14 cellular contexts compared by ENCODE assay signal in genomic region chr1:27548136-27548853, GRCh38.
"Had no signal": no experiment of that assay in that cellular context is flagged by ENCODE, and none has a peak within 500 bp of the region (broad histone marks: within the 10 kb centered on the region; RNA-seq: fewer than 3 reads in every experiment).

No MANE protein-coding gene starts in this region.

- H3K27me3 ChIP-seq: thyroid gland had no signal

- H3K9me3 Mint-ChIP-seq: activated naive CD8-positive, alpha-beta T cell treated with anti-CD3 and anti-CD28 coated beads, Interleukin-2, amount 10 ng/mL, durations not matched to agents 7 days and 5 days; immature natural killer cell; nephron; T-cell had no signal

- H3K36me3 Mint-ChIP-seq: activated naive CD8-positive, alpha-beta T cell treated with anti-CD3 and anti-CD28 coated beads, Interleukin-2, amount 10 ng/mL, durations not matched to agents 7 days and 5 days had no signal

- DNase-seq: activated CD4-positive, alpha-beta T cell treated with anti-CD3 and anti-CD28 coated beads for 4 hours; activated CD8-positive, alpha-beta memory T cell treated with anti-CD3 and anti-CD28 coated beads, Interleukin-2, amount 50 U/mL, for 48 hours; activated CD8-positive, alpha-beta T cell treated with anti-CD3 and anti-CD28 coated beads, Interleukin-2, amount 10 ng/mL, durations not matched to agents 7 days and 5 days; activated naive CD8-positive, alpha-beta T cell treated with anti-CD3 and anti-CD28 coated beads, Interleukin-2, amount 10 ng/mL, durations not matched to agents 7 days and 5 days; effector CD8-positive, alpha-beta T cell; immature natural killer cell; mesendoderm; stimulated activated CD4-positive, alpha-beta T cell treated with anti-CD3 and anti-CD28 coated beads, Interleukin-4, amount 100 ng/mL, for 4 hours; T-cell; T1000; thyroid gland had no signal

- H3K27ac ChIP-seq: SK-N-MC had no signal

- H3K4me3 ChIP-seq: coronary artery, SK-N-MC, thyroid gland had no signal

- H3K4me3 Mint-ChIP-seq: activated CD8-positive, alpha-beta T cell treated with anti-CD3 and anti-CD28 coated beads, Interleukin-2, amount 10 ng/mL, durations not matched to agents 7 days and 5 days; activated naive CD8-positive, alpha-beta T cell treated with anti-CD3 and anti-CD28 coated beads, Interleukin-2, amount 10 ng/mL, durations not matched to agents 7 days and 5 days; immature natural killer cell; nephron; T-cell had no signal

- H3K27ac Mint-ChIP-seq: activated CD8-positive, alpha-beta T cell treated with anti-CD3 and anti-CD28 coated beads, Interleukin-2, amount 10 ng/mL, durations not matched to agents 7 days and 5 days; activated naive CD8-positive, alpha-beta T cell treated with anti-CD3 and anti-CD28 coated beads, Interleukin-2, amount 10 ng/mL, durations not matched to agents 7 days and 5 days; immature natural killer cell; T-cell had no signal

- H3K9me3 ChIP-seq: thyroid gland had no signal

- ATAC-seq: activated CD8-positive, alpha-beta T cell treated with anti-CD3 and anti-CD28 coated beads, Interleukin-2, amount 10 ng/mL, durations not matched to agents 7 days and 5 days; T-cell had no signal

- H3K27me3 Mint-ChIP-seq: activated naive CD8-positive, alpha-beta T cell treated with anti-CD3 and anti-CD28 coated beads, Interleukin-2, amount 10 ng/mL, durations not matched to agents 7 days and 5 days; T-cell had no signal
